23 cellular contexts compared by ENCODE assay signal in genomic region chr4:121108557-121108956, GRCh38. TPM values are rescaled to one million over a fixed set of nuclear protein-coding genes. Genes with fewer than 3 reads are reported as not detected.
DNase-seq lines count a peak whose midpoint lies in the region; ATAC-seq, FAIRE-seq and TF ChIP-seq lines count a peak whose summit lies in the region.
"Had no signal": no experiment of that assay in that cellular context is flagged by ENCODE, and none has a peak within 500 bp of the region (broad histone marks: within the 10 kb centered on the region; RNA-seq: fewer than 3 reads in every experiment).

No MANE protein-coding gene starts in this region.

- WGBS in pancreas, 2 donors: 55 to 56% methylated on average over 2 of the region's 2 CpGs

- peaks cover 2% of the 10 kb centered on the region for H3K9me3 Mint-ChIP-seq in stimulated activated effector memory CD8-positive, alpha-beta T cell treated with anti-CD3 and anti-CD28 coated beads, Interleukin-12 subunit alpha, Interleukin-12 subunit beta, amount 100 ng/mL, for 72 hours
- no peaks in the 10 kb centered on the region for H3K9me3 Mint-ChIP-seq in activated CD8-positive, alpha-beta memory T cell treated with anti-CD3 and anti-CD28 coated beads, Interleukin-2, amount 10 ng/mL, durations not matched to agents 7 days and 5 days (ENCODE audit: low read depth)

- no peaks in the 10 kb centered on the region for H3K9me3 ChIP-seq in pancreas
- H3K9me3 ChIP-seq: SJSA1 had no signal

- no peaks in the 10 kb centered on the region for H3K36me3 ChIP-seq in pancreas
- H3K36me3 ChIP-seq: SJSA1 had no signal

- no peak overlapping the region for H3K27ac Mint-ChIP-seq in stimulated activated effector memory CD8-positive, alpha-beta T cell treated with anti-CD3 and anti-CD28 coated beads, Interleukin-12 subunit alpha, Interleukin-12 subunit beta, amount 100 ng/mL, for 72 hours
- H3K27ac Mint-ChIP-seq in activated CD8-positive, alpha-beta memory T cell treated with anti-CD3 and anti-CD28 coated beads, Interleukin-2, amount 10 ng/mL, durations not matched to agents 7 days and 5 days: no peak overlapping the region
- H3K27ac Mint-ChIP-seq: CD8-positive, alpha-beta T cell had no signal

- TF ChIP-seq CTCF in pancreas (IDR thresholded peaks at IDR 0.05): no peak

- H3K27ac ChIP-seq in pancreas: no peak overlapping the region
- H3K27ac ChIP-seq: 22Rv1, SJSA1 had no signal

- DNase-seq in DMS153 (lab: John Stamatoyannopoulos, UW): peak; percentile 12
- no peak for DNase-seq in DMS153 treated with DMSO at 0.1 percent for 48 hours (lab: John Stamatoyannopoulos, UW; ENCODE audit: unreplicated experiment)
- DNase-seq in NCI-H1417 treated with DMSO at 0.1 percent for 48 hours (lab: John Stamatoyannopoulos, UW): peak; percentile 12
- DNase-seq in NCI-H69 (lab: John Stamatoyannopoulos, UW): peak; percentile 23
- DNase-seq in pancreas: peak in 2 of 6 donors; percentile 21 to 31
- no peak for DNase-seq in stimulated activated effector memory CD8-positive, alpha-beta T cell treated with anti-CD3 and anti-CD28 coated beads, Interleukin-12 subunit alpha, Interleukin-12 subunit beta, amount 100 ng/mL, for 72 hours (ENCODE audit: low spot score in 2 of 2)
- DNase-seq in activated CD8-positive, alpha-beta memory T cell treated with anti-CD3 and anti-CD28 coated beads, Interleukin-2, amount 10 ng/mL, durations not matched to agents 7 days and 5 days: no peak
- no peak for DNase-seq in cerebellar cortex (ENCODE audit: low spot score)
- DNase-seq: CD8-positive, alpha-beta T cell; DMS 273 treated with DMSO at 0.1 percent for 48 hours; HCEC 1CT; NCI-H1694 treated with DMSO at 0.1 percent for 48 hours; NCI-H2227 treated with DMSO at 0.1 percent for 48 hours; NK-92 treated with Interleukin-12 subunit alpha and Interleukin-12 subunit beta, amount 100 ng/mL, for 24 hours; OCI-M1; RPMI8226; SW 1271 had no signal

- H3K36me3 Mint-ChIP-seq in stimulated activated effector memory CD8-positive, alpha-beta T cell treated with anti-CD3 and anti-CD28 coated beads, Interleukin-12 subunit alpha, Interleukin-12 subunit beta, amount 100 ng/mL, for 72 hours: no peaks in the 10 kb centered on the region
- no peaks in the 10 kb centered on the region for H3K36me3 Mint-ChIP-seq in activated CD8-positive, alpha-beta memory T cell treated with anti-CD3 and anti-CD28 coated beads, Interleukin-2, amount 10 ng/mL, durations not matched to agents 7 days and 5 days
- H3K36me3 Mint-ChIP-seq: CD8-positive, alpha-beta T cell had no signal

- peaks cover 0 to 8% (median 0%) of the 10 kb centered on the region in 4 donors for H3K27me3 ChIP-seq in pancreas
- H3K27me3 ChIP-seq: SJSA1 had no signal

- intact Hi-C loops in pancreas (cut with DNase I): no loop called here

- FAIRE-seq in pancreas (lab: Jason Lieb, UNC): no peak
- FAIRE-seq: GM12878, GM18507 had no signal

- H3K4me3 Mint-ChIP-seq in stimulated activated effector memory CD8-positive, alpha-beta T cell treated with anti-CD3 and anti-CD28 coated beads, Interleukin-12 subunit alpha, Interleukin-12 subunit beta, amount 100 ng/mL, for 72 hours: no peak overlapping the region
- H3K4me3 Mint-ChIP-seq in activated CD8-positive, alpha-beta memory T cell treated with anti-CD3 and anti-CD28 coated beads, Interleukin-2, amount 10 ng/mL, durations not matched to agents 7 days and 5 days: no peak overlapping the region
- H3K4me3 Mint-ChIP-seq: CD8-positive, alpha-beta T cell had no signal

- H3K4me3 ChIP-seq in pancreas: no peak overlapping the region
- H3K4me3 ChIP-seq: GM12878, SJSA1 had no signal

- no peaks in the 10 kb centered on the region for H3K4me1 Mint-ChIP-seq in stimulated activated effector memory CD8-positive, alpha-beta T cell treated with anti-CD3 and anti-CD28 coated beads, Interleukin-12 subunit alpha, Interleukin-12 subunit beta, amount 100 ng/mL, for 72 hours
- H3K4me1 Mint-ChIP-seq in activated CD8-positive, alpha-beta memory T cell treated with anti-CD3 and anti-CD28 coated beads, Interleukin-2, amount 10 ng/mL, durations not matched to agents 7 days and 5 days: peaks cover 7% of the 10 kb centered on the region

- CTCF ChIA-PET in activated CD8-positive, alpha-beta memory T cell treated with anti-CD3 and anti-CD28 coated beads, Interleukin-2, amount 10 ng/mL, durations not matched to agents 7 days and 5 days (lab: Charles Lee): no interaction called here

- ATAC-seq in pancreas: peak; percentile 69 to 81 (median 78)
- no peak for ATAC-seq in stimulated activated effector memory CD8-positive, alpha-beta T cell treated with anti-CD3 and anti-CD28 coated beads, Interleukin-12 subunit alpha, Interleukin-12 subunit beta, amount 100 ng/mL, for 72 hours
- no peak for ATAC-seq in activated CD8-positive, alpha-beta memory T cell treated with anti-CD3 and anti-CD28 coated beads, Interleukin-2, amount 10 ng/mL, durations not matched to agents 7 days and 5 days
- ATAC-seq: CD8-positive, alpha-beta T cell; GM12878 had no signal

- peaks cover 4% of the 10 kb centered on the region for H3K27me3 Mint-ChIP-seq in activated CD8-positive, alpha-beta memory T cell treated with anti-CD3 and anti-CD28 coated beads, Interleukin-2, amount 10 ng/mL, durations not matched to agents 7 days and 5 days

- H3K4me1 ChIP-seq in pancreas: peaks cover 0 to 5% (median 0%) of the 10 kb centered on the region in 3 donors
- H3K4me1 ChIP-seq: SJSA1 had no signal

RNA-seq across cellular contexts. Expression of gene NDNF, which starts 36.2 kb away (rescaled TPM):
- under 1 TPM; 0.12 to 0.43 (median 0.28) TPM for total RNA-seq in pancreas
- polyA plus RNA-seq in pancreas: under 1 TPM; 0.19 to 0.40 TPM
- total RNA-seq in activated CD8-positive, alpha-beta memory T cell treated with anti-CD3 and anti-CD28 coated beads, Interleukin-2, amount 10 ng/mL, durations not matched to agents 7 days and 5 days: under 1 TPM in 1 of 2 experiments, not detected in 1; 0.16 TPM
- total RNA-seq: CD8-positive, alpha-beta T cell; G401; SJSA1 had no signal
- polyA plus RNA-seq: GM12878 had no signal

RNA-seq across cellular contexts. Expression of gene TNIP3, which starts 55.6 kb away (rescaled TPM):
- under 1 TPM in 1 of 6 donors, not detected in 5; 0.31 TPM for total RNA-seq in pancreas
- not detected for polyA plus RNA-seq in pancreas
- total RNA-seq in activated CD8-positive, alpha-beta memory T cell treated with anti-CD3 and anti-CD28 coated beads, Interleukin-2, amount 10 ng/mL, durations not matched to agents 7 days and 5 days: 1 to 10 TPM; 9.1 to 9.3 TPM
- total RNA-seq: G401, LHCN-M2 had no signal

Comparison
In these comparisons a context has a peak if more than half of its experiments do, and no peak if none do; other contexts are left out.
1. DNase-seq: peak in DMS153 (single experiment), NCI-H1417 treated with DMSO at 0.1 percent for 48 hours (single experiment) and NCI-H69 (single experiment); none in DMS153 treated with DMSO at 0.1 percent for 48 hours (single experiment), stimulated activated effector memory CD8-positive, alpha-beta T cell treated with anti-CD3 and anti-CD28 coated beads, Interleukin-12 subunit alpha, Interleukin-12 subunit beta, amount 100 ng/mL, for 72 hours (0 of 2), activated CD8-positive, alpha-beta memory T cell treated with anti-CD3 and anti-CD28 coated beads, Interleukin-2, amount 10 ng/mL, durations not matched to agents 7 days and 5 days (single experiment) and cerebellar cortex (single experiment).
2. ATAC-seq: peak in pancreas (4 of 4); none in stimulated activated effector memory CD8-positive, alpha-beta T cell treated with anti-CD3 and anti-CD28 coated beads, Interleukin-12 subunit alpha, Interleukin-12 subunit beta, amount 100 ng/mL, for 72 hours (single experiment) and activated CD8-positive, alpha-beta memory T cell treated with anti-CD3 and anti-CD28 coated beads, Interleukin-2, amount 10 ng/mL, durations not matched to agents 7 days and 5 days (single experiment).
3. RNA of gene TNIP3, which starts 55.6 kb away (total RNA-seq): 9.1 to 9.3 TPM in activated CD8-positive, alpha-beta memory T cell treated with anti-CD3 and anti-CD28 coated beads, Interleukin-2, amount 10 ng/mL, durations not matched to agents 7 days and 5 days; 0.31 TPM in pancreas; every median in the first group is over 4 times any median in the second.